Comparison of ENCODE assay signal across 19 cellular contexts in genomic region chr12:102029148-102029547, GRCh38. TPM values are rescaled to one million over a fixed set of nuclear protein-coding genes. Genes with fewer than 3 reads are reported as not detected.
DNase-seq lines count a peak whose midpoint lies in the region; ATAC-seq, FAIRE-seq and TF ChIP-seq lines count a peak whose summit lies in the region.
"Had no signal": no experiment of that assay in that cellular context is flagged by ENCODE, and none has a peak within 500 bp of the region (broad histone marks: within the 10 kb centered on the region; RNA-seq: fewer than 3 reads in every experiment).

No MANE protein-coding gene starts in this region.

- no peaks in the 10 kb centered on the region for H3K9me3 ChIP-seq in astrocyte (ENCODE audit: insufficient read depth, low read depth, low read length)
- H3K9me3 ChIP-seq in uterus: no peaks in the 10 kb centered on the region
- no peaks in the 10 kb centered on the region for H3K9me3 ChIP-seq in A673 (ENCODE audit: low read depth, low read length, poor library complexity, severe bottlenecking)
- H3K9me3 ChIP-seq: BLaER1 treated with 17β-estradiol and CSF1 and Interleukin-3, amounts not matched to agents 10 nM and 100 nM had no signal

- H3K27me3 Mint-ChIP-seq in astrocyte (ENCODE audit: low read depth, unreplicated experiment): no peaks in the 10 kb centered on the region
- H3K27me3 Mint-ChIP-seq: B cell; CD4-positive, CD25-positive, alpha-beta regulatory T cell; CD8-positive, alpha-beta memory T cell had no signal

- no peak overlapping the region for H3K27ac ChIP-seq in astrocyte (ENCODE audit: low read depth, low read length)
- peak overlapping the region; percentile 39 to 55 for H3K27ac ChIP-seq in uterus
- no peak overlapping the region for H3K27ac ChIP-seq in A673 (ENCODE audit: low read depth, low read length, poor library complexity, severe bottlenecking)
- H3K27ac ChIP-seq: BLaER1 treated with 17β-estradiol and CSF1 and Interleukin-3, amounts not matched to agents 10 nM and 100 nM had no signal

- H3K36me3 ChIP-seq in astrocyte (ENCODE audit: insufficient read depth, low read length) (peaks cover 4% of the 10 kb centered on the region), uterus (no peaks in the 10 kb centered on the region), A673 (ENCODE audit: insufficient read depth, low read length, poor library complexity, severe bottlenecking) (no peaks in the 10 kb centered on the region)

- H3K79me2 ChIP-seq in astrocyte (ENCODE audit: insufficient read depth, low read length): no peaks in the 10 kb centered on the region

- no peaks in the 10 kb centered on the region for H3K9me3 Mint-ChIP-seq in astrocyte (ENCODE audit: unreplicated experiment)
- H3K9me3 Mint-ChIP-seq: CD4-positive, CD25-positive, alpha-beta regulatory T cell; CD8-positive, alpha-beta memory T cell; GM23338 had no signal

- no peak for FAIRE-seq in astrocyte (lab: Jason Lieb, UNC)
- FAIRE-seq: GM12892, H54 had no signal

- TF ChIP-seq POLR2A in uterus (IDR thresholded peaks at IDR 0.05): no peak

- H4K20me1 ChIP-seq in astrocyte (ENCODE audit: insufficient read depth, low read length): no peaks in the 10 kb centered on the region
- H4K20me1 ChIP-seq: BLaER1 treated with 17β-estradiol and CSF1 and Interleukin-3, amounts not matched to agents 10 nM and 100 nM had no signal

- no peaks in the 10 kb centered on the region for H3K4me1 Mint-ChIP-seq in astrocyte (ENCODE audit: low read depth, unreplicated experiment)
- H3K4me1 Mint-ChIP-seq: B cell, GM23338 had no signal

- BruUV-seq in A673 (replicated peaks; lab: Mats Ljungman, UMichigan): no TSS peak

- H3K27ac Mint-ChIP-seq in astrocyte (ENCODE audit: unreplicated experiment): no peak overlapping the region
- H3K27ac Mint-ChIP-seq: B cell; CD4-positive, CD25-positive, alpha-beta regulatory T cell; CD8-positive, alpha-beta memory T cell; GM23338 had no signal

- no peak overlapping the region for H2AFZ ChIP-seq in astrocyte (ENCODE audit: low read depth, low read length)
- H2AFZ ChIP-seq: GM23338 had no signal

- DNase-seq in astrocyte (ENCODE audit: low read depth) (peak; percentile 31), fibroblast of the aortic adventitia (ENCODE audit: low read depth) (peak; percentile 54), sciatic nerve (ENCODE audit: low spot score) (no peak), uterus (no peak), CD1c-positive myeloid dendritic cell (ENCODE audit: extremely low spot score) (no peak), A673 (ENCODE audit: low spot score) (no peak), NCI-H446 treated with DMSO at 0.1 percent for 48 hours (lab: John Stamatoyannopoulos, UW) (no peak)
- DNase-seq: 8988T; CD4-positive, CD25-positive, alpha-beta regulatory T cell; CD8-positive, alpha-beta memory T cell; COR-L47; DMS 273 treated with DMSO at 0.1 percent for 48 hours; GDM1; HCEC 1CT had no signal

- H3K36me3 Mint-ChIP-seq in astrocyte (ENCODE audit: low read depth, unreplicated experiment): no peaks in the 10 kb centered on the region

- intact Hi-C loops in sciatic nerve (cut with DNase I): no loop called here
- intact Hi-C loops in uterus (cut with DNase I; ENCODE audit: low total_unique reads): no loop called here
- intact Hi-C loops in A673 (cut with micrococcal nuclease; ENCODE audit: unreplicated experiment): no loop called here

- no peak overlapping the region for H3K9ac ChIP-seq in astrocyte (ENCODE audit: low read length)
- H3K9ac ChIP-seq: BLaER1 treated with 17β-estradiol and CSF1 and Interleukin-3, amounts not matched to agents 10 nM and 100 nM had no signal

- ATAC-seq in sciatic nerve: peak; percentile 53
- ATAC-seq: GM23338 had no signal

- POLR2A ChIA-PET in A673 (lab: Charles Lee; ENCODE audit: low non-redundant PET): interaction anchor here (0.6 kb wide), 1 partner anchor 257 kb away, joined by 3 read pairs; no protein-coding TSS in a partner anchor

- H3K27me3 ChIP-seq in astrocyte (ENCODE audit: insufficient read depth, low read length) (no peaks in the 10 kb centered on the region), uterus (no peaks in the 10 kb centered on the region), A673 (replicated peaks; ENCODE audit: insufficient read depth, low read depth, low read length, poor library complexity) (no peaks in the 10 kb centered on the region)
- H3K27me3 ChIP-seq: BLaER1 treated with 17β-estradiol and CSF1 and Interleukin-3, amounts not matched to agents 10 nM and 100 nM had no signal

- H3K4me3 Mint-ChIP-seq in astrocyte (ENCODE audit: unreplicated experiment): no peak overlapping the region
- H3K4me3 Mint-ChIP-seq: B cell; CD4-positive, CD25-positive, alpha-beta regulatory T cell; CD8-positive, alpha-beta memory T cell; GM23338 had no signal

- H3K4me3 ChIP-seq in astrocyte (ENCODE audit: insufficient read depth, low read depth, low read length): no peak overlapping the region
- H3K4me3 ChIP-seq in fibroblast of the aortic adventitia (ENCODE audit: low read depth, low read length): no peak overlapping the region
- H3K4me3 ChIP-seq in uterus: no peak overlapping the region
- no peak overlapping the region for H3K4me3 ChIP-seq in A673 (ENCODE audit: low read depth, low read length, poor library complexity, severe bottlenecking)
- H3K4me3 ChIP-seq: BLaER1 treated with 17β-estradiol and CSF1 and Interleukin-3, amounts not matched to agents 10 nM and 100 nM; GM23338 had no signal

- H3K4me1 ChIP-seq in astrocyte (ENCODE audit: insufficient read depth, low read length): peaks cover 2% of the 10 kb centered on the region
- H3K4me1 ChIP-seq in uterus: no peaks in the 10 kb centered on the region
- H3K4me1 ChIP-seq in A673 (ENCODE audit: insufficient read depth, low read length, poor library complexity, severe bottlenecking): no peaks in the 10 kb centered on the region
- H3K4me1 ChIP-seq: BLaER1 treated with 17β-estradiol and CSF1 and Interleukin-3, amounts not matched to agents 10 nM and 100 nM had no signal

- H3K4me2 ChIP-seq in astrocyte (ENCODE audit: low read length): no peak overlapping the region
- H3K4me2 ChIP-seq: BLaER1 treated with 17β-estradiol and CSF1 and Interleukin-3, amounts not matched to agents 10 nM and 100 nM; GM23338 had no signal

- CTCF ChIA-PET in A673 (lab: Charles Lee): no interaction called here

- TF ChIP-seq CTCF in astrocyte (IDR thresholded peaks at IDR 0.05; ENCODE audit: insufficient read depth, low read depth, low read length) (no peak), fibroblast of the aortic adventitia (IDR thresholded peaks at IDR 0.05; ENCODE audit: insufficient read depth, low read length) (no peak), uterus (IDR thresholded peaks at IDR 0.05) (no peak), A673 (conservative IDR thresholded peaks at IDR 0.05; ENCODE audit: low read depth, low read length) (no peak)

RNA-seq across cellular contexts. Expression of gene WASHC3, which starts 32.6 kb away (rescaled TPM):
- total RNA-seq in astrocyte (22.6 and 26.5 TPM in 2 replicates), fibroblast of the aortic adventitia (ENCODE audit: low replicate concordance) (58.5 and 141 TPM in 2 replicates), sciatic nerve (55.6 TPM), uterus (10 to 100 TPM; 36.5 to 59.9 (median 49.3) TPM), A673 (2021) (16.6 and 18.0 TPM in 2 replicates)

Comparison
In these comparisons a context has a peak if more than half of its experiments do, and no peak if none do; other contexts are left out.
1. DNase-seq: peak in astrocyte (single experiment) and fibroblast of the aortic adventitia (single experiment); none in sciatic nerve (single experiment), uterus (0 of 2), CD1c-positive myeloid dendritic cell (single experiment), A673 (single experiment) and NCI-H446 treated with DMSO at 0.1 percent for 48 hours (single experiment).
2. H3K27ac ChIP-seq: peak in uterus (2 of 2); none in astrocyte (single experiment) and A673 (single experiment).